21 cellular contexts compared by ENCODE assay signal in genomic region chr12:132191715-132192553, GRCh38. TPM values are rescaled to one million over a fixed set of nuclear protein-coding genes. Genes with fewer than 3 reads are reported as not detected.
DNase-seq lines count a peak whose midpoint lies in the region; ATAC-seq and TF ChIP-seq lines count a peak whose summit lies in the region.
"Had no signal": no experiment of that assay in that cellular context is flagged by ENCODE, and none has a peak within 500 bp of the region (broad histone marks: within the 10 kb centered on the region; RNA-seq: fewer than 3 reads in every experiment).

No MANE protein-coding gene starts in this region.

- intact Hi-C loops in natural killer cell (cut with micrococcal nuclease) = no loop called here

- 6% methylated on average over 27 of the region's 31 CpGs for WGBS in SK-N-SH (ENCODE audit: low lambda C conversion rate)

- CTCF ChIA-PET in SK-N-SH (lab: Yijun Ruan, JAX) = interaction anchor here (1.1 to 1.8 kb wide), 2 partner anchors 222 to 223 kb away, joined by 3 to 7 read pairs; no protein-coding TSS in a partner anchor

- no peak overlapping the region for H3K9ac ChIP-seq in SK-N-SH

- ATAC-seq in natural killer cell = no peak
- ATAC-seq in natural killer cell treated with Interleukin-12 subunit alpha and Interleukin-12 subunit beta and Interleukin-15 and Interleukin-18, amount 100 ng/mL, for 72 hours = no peak
- ATAC-seq in GM21381 (IDR thresholded peaks at IDR 0.05; ENCODE audit: unreplicated experiment) = no peak
- ATAC-seq: A549; CD8-positive, alpha-beta T cell had no signal

- peak overlapping the region; percentile 35 for H3K4me3 Mint-ChIP-seq in natural killer cell
- no peak overlapping the region for H3K4me3 Mint-ChIP-seq in natural killer cell treated with Interleukin-12 subunit alpha and Interleukin-12 subunit beta and Interleukin-15 and Interleukin-18, amount 100 ng/mL, for 72 hours
- peak overlapping the region; percentile 55 for H3K4me3 Mint-ChIP-seq in type B pancreatic cell
- H3K4me3 Mint-ChIP-seq in glutamatergic neuron (ENCODE audit: unreplicated experiment) = no peak overlapping the region

- no peak for TF ChIP-seq EP300 in SK-N-SH (IDR thresholded peaks at IDR 0.05; ENCODE audit: borderline replicate concordance in 1 of 2, low read depth in 1 of 2, low read length in 1 of 2)

- H3K4me2 ChIP-seq in SK-N-SH = no peak overlapping the region
- H3K4me2 ChIP-seq: A549 had no signal

- TF ChIP-seq RAD21 in SK-N-SH (IDR thresholded peaks at IDR 0.05; ENCODE audit: low read length) = no peak

- peaks cover 0 to 3% of the 10 kb centered on the region in 2 experiments; a peak in 1 of 4 replicates for H3K4me1 ChIP-seq in SK-N-SH (ENCODE audit: control insufficient read depth in 1 of 2, insufficient read depth in 2 of 2, low read depth in 1 of 2, low read length in 1 of 2)

- H3K36me3 Mint-ChIP-seq in natural killer cell = no peaks in the 10 kb centered on the region
- H3K36me3 Mint-ChIP-seq in natural killer cell treated with Interleukin-12 subunit alpha and Interleukin-12 subunit beta and Interleukin-15 and Interleukin-18, amount 100 ng/mL, for 72 hours = no peaks in the 10 kb centered on the region
- H3K36me3 Mint-ChIP-seq in type B pancreatic cell = no peaks in the 10 kb centered on the region
- peaks cover 4% of the 10 kb centered on the region for H3K36me3 Mint-ChIP-seq in glutamatergic neuron (ENCODE audit: unreplicated experiment)
- H3K36me3 Mint-ChIP-seq: IgD-negative memory B cell had no signal

- no peaks in the 10 kb centered on the region for H3K36me3 ChIP-seq in SK-N-SH (replicated peaks in 1 of 2; ENCODE audit: control insufficient read depth in 1 of 2, insufficient read depth in 2 of 2, low read length in 1 of 2)

- no peaks in the 10 kb centered on the region for H3K9me2 ChIP-seq in SK-N-SH

- H3K27ac Mint-ChIP-seq in natural killer cell = no peak overlapping the region
- no peak overlapping the region for H3K27ac Mint-ChIP-seq in natural killer cell treated with Interleukin-12 subunit alpha and Interleukin-12 subunit beta and Interleukin-15 and Interleukin-18, amount 100 ng/mL, for 72 hours
- no peak overlapping the region for H3K27ac Mint-ChIP-seq in type B pancreatic cell
- H3K27ac Mint-ChIP-seq in glutamatergic neuron (ENCODE audit: unreplicated experiment) = no peak overlapping the region
- H3K27ac Mint-ChIP-seq: CD8-positive, alpha-beta T cell had no signal

- no peak for TF ChIP-seq CTCF in natural killer cell (IDR thresholded peaks at IDR 0.05)
- no peak for TF ChIP-seq CTCF in SK-N-SH (IDR thresholded peaks at IDR 0.05)
- TF ChIP-seq CTCF in type B pancreatic cell (conservative IDR thresholded peaks at IDR 0.05) = no peak
- no peak for TF ChIP-seq CTCF in glutamatergic neuron (IDR thresholded peaks at IDR 0.05; ENCODE audit: partially characterized antibody, unreplicated experiment)

- H3K79me2 ChIP-seq in SK-N-SH (ENCODE audit: insufficient read depth) = no peaks in the 10 kb centered on the region

- no peaks in the 10 kb centered on the region for H4K20me1 ChIP-seq in SK-N-SH (ENCODE audit: insufficient read depth)

- no peak overlapping the region for H2AFZ ChIP-seq in SK-N-SH (ENCODE audit: low read depth)

- POLR2A ChIA-PET in SK-N-SH (lab: Yijun Ruan, JAX) = no interaction called here

- no peaks in the 10 kb centered on the region for H3K9me3 ChIP-seq in SK-N-SH

- no peaks in the 10 kb centered on the region for H3F3A ChIP-seq in SK-N-SH (replicated peaks; ENCODE audit: insufficient read depth)

- H3K27me3 Mint-ChIP-seq in natural killer cell (ENCODE audit: low read depth in 2 of 2) = peaks cover 0 to 2% of the 10 kb centered on the region in 2 donors
- H3K27me3 Mint-ChIP-seq in natural killer cell treated with Interleukin-12 subunit alpha and Interleukin-12 subunit beta and Interleukin-15 and Interleukin-18, amount 100 ng/mL, for 72 hours = peaks cover 0 to 5% of the 10 kb centered on the region in 2 donors
- peaks cover 52% of the 10 kb centered on the region for H3K27me3 Mint-ChIP-seq in type B pancreatic cell
- peaks cover 7% of the 10 kb centered on the region for H3K27me3 Mint-ChIP-seq in glutamatergic neuron (ENCODE audit: unreplicated experiment)
- H3K27me3 Mint-ChIP-seq: B cell had no signal

- peaks cover 100% of the 10 kb centered on the region for H3K27me3 ChIP-seq in SK-N-SH (ENCODE audit: insufficient read depth)

- DNase-seq in natural killer cell = no peak
- DNase-seq in natural killer cell treated with Interleukin-12 subunit alpha and Interleukin-12 subunit beta and Interleukin-15 and Interleukin-18, amount 100 ng/mL, for 72 hours (ENCODE audit: low spot score) = no peak
- DNase-seq in SK-N-SH = peak; percentile 80
- peak; percentile 17 for DNase-seq in kidney tubule cell (ENCODE audit: low spot score)
- no peak for DNase-seq in type B pancreatic cell (ENCODE audit: extremely low spot score, unreplicated experiment)
- DNase-seq in C1 segment of cervical spinal cord (lab: John Stamatoyannopoulos, UW) = no peak
- no peak for DNase-seq in glutamatergic neuron
- DNase-seq: CD8-positive, alpha-beta T cell; DND-41; GOT3; NCI-H1694; NCI-H2081; NCI-H2171; NCI-H345; NCI-H524; NCI-H774; Right ventricle myocardium superior had no signal

- no peak overlapping the region for H3K4me3 ChIP-seq in SK-N-SH (ENCODE audit: low read depth in 2 of 2, low read length in 1 of 2)
- H3K4me3 ChIP-seq: A549 had no signal

- H3K4me1 Mint-ChIP-seq in natural killer cell (peaks cover 19 to 20% of the 10 kb centered on the region in 2 donors), type B pancreatic cell (ENCODE audit: unreplicated experiment) (peaks cover 3% of the 10 kb centered on the region), glutamatergic neuron (ENCODE audit: low read depth, unreplicated experiment) (no peaks in the 10 kb centered on the region)
- H3K4me1 Mint-ChIP-seq in natural killer cell treated with Interleukin-12 subunit alpha and Interleukin-12 subunit beta and Interleukin-15 and Interleukin-18, amount 100 ng/mL, for 72 hours (ENCODE audit: low read depth in 2 of 2) = peaks cover 5 to 8% of the 10 kb centered on the region in 2 donors

- H3K27ac ChIP-seq in SK-N-SH (ENCODE audit: low read depth in 2 of 2, low read length in 1 of 2) = no peak overlapping the region
- H3K27ac ChIP-seq: A549 had no signal

- H3K9me3 Mint-ChIP-seq in natural killer cell (no peaks in the 10 kb centered on the region), type B pancreatic cell (peaks cover 4% of the 10 kb centered on the region), glutamatergic neuron (ENCODE audit: unreplicated experiment) (peaks cover 2% of the 10 kb centered on the region)
- H3K9me3 Mint-ChIP-seq in natural killer cell treated with Interleukin-12 subunit alpha and Interleukin-12 subunit beta and Interleukin-15 and Interleukin-18, amount 100 ng/mL, for 72 hours = peaks cover 3% of the 10 kb centered on the region

TF ChIP-seq in SK-N-SH, 30 proteins besides CTCF, POLR2A, EP300 and RAD21:
- peak; percentile 9 for TF ChIP-seq CHD2 (IDR thresholded peaks at IDR 0.05; ENCODE audit: low read length, partially characterized antibody)
- TF ChIP-seq TCF12 (IDR thresholded peaks at IDR 0.05) = no peak
- no peak for TF ChIP-seq FOXJ3 (CRISPR knock-in tag; IDR thresholded peaks at IDR 0.05)
- TF ChIP-seq YY1 (IDR thresholded peaks at IDR 0.05; ENCODE audit: low read depth) = no peak
- TF ChIP-seq RCOR1 (IDR thresholded peaks at IDR 0.05; ENCODE audit: low read length) = peak; percentile 66; the same call in 1 of the 2 replicates

RNA-seq across cellular contexts. Expression of gene NOC4L, which starts 47.7 kb away (rescaled TPM):
- 10 to 100 TPM; 21.0 to 30.2 (median 21.7) TPM for total RNA-seq in natural killer cell
- total RNA-seq in natural killer cell treated with Interleukin-12 subunit alpha and Interleukin-12 subunit beta and Interleukin-15 and Interleukin-18, amount 100 ng/mL, for 72 hours = 10 to 100 TPM; 28.0 to 48.2 TPM
- 8.3 and 12.9 TPM in 2 replicates for polyA plus RNA-seq in SK-N-SH (2012; rRNA removed)
- polyA plus RNA-seq in SK-N-SH (2012; cell fraction: cytosol; rRNA removed) = 5.0 and 8.1 TPM in 2 replicates
- 17.1 and 25.2 TPM in 2 replicates for polyA plus RNA-seq in SK-N-SH (2012; cell fraction: nucleus; rRNA removed)
- 23.9 and 27.8 TPM in 2 replicates for total RNA-seq in type B pancreatic cell (ENCODE audit: low replicate concordance)
- 17.8 TPM for total RNA-seq in glutamatergic neuron (ENCODE audit: unreplicated experiment)

RNA-seq across cellular contexts. Expression of gene DDX51, which starts 47.8 kb away (rescaled TPM):
- total RNA-seq in natural killer cell (10 to 100 TPM; 39.5 to 55.9 (median 54.2) TPM), type B pancreatic cell (ENCODE audit: low replicate concordance) (22.1 and 30.5 TPM in 2 replicates), glutamatergic neuron (ENCODE audit: unreplicated experiment) (24.9 TPM)
- total RNA-seq in natural killer cell treated with Interleukin-12 subunit alpha and Interleukin-12 subunit beta and Interleukin-15 and Interleukin-18, amount 100 ng/mL, for 72 hours = 10 to 100 TPM; 29.5 to 83.7 TPM
- 14.4 and 17.3 TPM in 2 replicates for polyA plus RNA-seq in SK-N-SH (2012; rRNA removed)
- 4.5 and 5.9 TPM in 2 replicates for polyA plus RNA-seq in SK-N-SH (2012; cell fraction: cytosol; rRNA removed)
- polyA plus RNA-seq in SK-N-SH (2012; cell fraction: nucleus; rRNA removed) = 65.1 and 90.9 TPM in 2 replicates

Comparison
In these comparisons a context has a peak if more than half of its experiments do, and no peak if none do; other contexts are left out.
1. H3K4me3 Mint-ChIP-seq: peak in natural killer cell (single experiment) and type B pancreatic cell (single experiment); none in natural killer cell treated with Interleukin-12 subunit alpha and Interleukin-12 subunit beta and Interleukin-15 and Interleukin-18, amount 100 ng/mL, for 72 hours (single experiment) and glutamatergic neuron (single experiment).
2. DNase-seq: peak in SK-N-SH (single experiment) and kidney tubule cell (single experiment); none in natural killer cell (single experiment), natural killer cell treated with Interleukin-12 subunit alpha and Interleukin-12 subunit beta and Interleukin-15 and Interleukin-18, amount 100 ng/mL, for 72 hours (single experiment), type B pancreatic cell (single experiment), C1 segment of cervical spinal cord (0 of 14) and glutamatergic neuron (single experiment).